8 cellular contexts compared by ENCODE assay signal in genomic region chr5:7261049-7261448, GRCh38.
DNase-seq lines count a peak whose midpoint lies in the region; ATAC-seq and TF ChIP-seq lines count a peak whose summit lies in the region.

No MANE protein-coding gene starts in this region.

- peak; percentile 40 to 65 (median 53) for TF ChIP-seq CTCF in esophagus muscularis mucosa (IDR thresholded peaks at IDR 0.05)
- peak; percentile 63 for TF ChIP-seq CTCF in psoas muscle (IDR thresholded peaks at IDR 0.05)

- H3K27ac ChIP-seq in CD4-positive, alpha-beta memory T cell (ENCODE audit: low read depth, low read length), result no peak overlapping the region
- H3K27ac ChIP-seq in esophagus muscularis mucosa (replicated peaks in 1 of 4) (no peak overlapping the region), psoas muscle (no peak overlapping the region)

- ATAC-seq in psoas muscle, result peak in 2 of 4 donors; percentile 66 to 67
- no peak for ATAC-seq in HG03342 (IDR thresholded peaks at IDR 0.05; ENCODE audit: unreplicated experiment)
- ATAC-seq in GM18867 (IDR thresholded peaks at IDR 0.05; ENCODE audit: unreplicated experiment), result no peak

- H3K27me3 ChIP-seq in CD4-positive, alpha-beta memory T cell (ENCODE audit: insufficient read depth, low read length), result no peaks in the 10 kb centered on the region
- no peaks in the 10 kb centered on the region for H3K27me3 ChIP-seq in esophagus muscularis mucosa
- no peaks in the 10 kb centered on the region for H3K27me3 ChIP-seq in psoas muscle (ENCODE audit: insufficient read depth in 3 of 3, low read length in 2 of 3)

- TF ChIP-seq EP300 in esophagus muscularis mucosa (IDR thresholded peaks at IDR 0.05), result no peak

- no peaks in the 10 kb centered on the region for H3K4me1 Mint-ChIP-seq in CD4-positive, alpha-beta memory T cell

- intact Hi-C loops in CD4-positive, alpha-beta memory T cell (cut with micrococcal nuclease), result no loop called here
- intact Hi-C loops in esophagus muscularis mucosa (cut with DNase I) (no loop called here), psoas muscle (cut with DNase I) (loop anchor here in 1 of 2 donors (2.0 to 5.0 kb wide), 2 partner anchors 132 to 556 kb away; no protein-coding TSS in a partner anchor)

- POLR2A ChIA-PET in CD4-positive, alpha-beta memory T cell (lab: Charles Lee; ENCODE audit: partially characterized antibody), result no interaction called here
- POLR2A ChIA-PET in HEK293T (lab: Yijun Ruan, JAX), result no interaction called here

- H3K27me3 Mint-ChIP-seq in CD4-positive, alpha-beta memory T cell, result peaks cover 0 to 2% of the 10 kb centered on the region in 2 donors

- no peaks in the 10 kb centered on the region for H3K4me1 ChIP-seq in CD4-positive, alpha-beta memory T cell (ENCODE audit: insufficient read depth, low read length)
- H3K4me1 ChIP-seq in esophagus muscularis mucosa (no peaks in the 10 kb centered on the region), psoas muscle (no peaks in the 10 kb centered on the region)

- H3K36me3 Mint-ChIP-seq in CD4-positive, alpha-beta memory T cell, result no peaks in the 10 kb centered on the region

- 35% methylated on average over 6 of the region's 6 CpGs for WGBS in esophagus muscularis mucosa
- WGBS in psoas muscle, 3 donors, result 25 to 27% (median 27%) methylated on average over 6 of the region's 6 CpGs

- peak in 3 of 5 donors; percentile 1 to 9 (median 8) for DNase-seq in CD4-positive, alpha-beta memory T cell
- peak; percentile 19 for DNase-seq in HEK293T (ENCODE audit: extremely low spot score)
- DNase-seq in NOMO-1 (lab: John Stamatoyannopoulos, UW; ENCODE audit: unreplicated experiment in 2 of 2), result peak; percentile 92 to 93
- peak; percentile 89 for DNase-seq in esophagus muscularis mucosa (ENCODE audit: extremely low spot score)
- DNase-seq in psoas muscle, result no peak
- DNase-seq in activated CD8-positive, alpha-beta memory T cell treated with anti-CD3 and anti-CD28 coated beads, Interleukin-2, amount 50 U/mL, for 4 hours, result no peak

- peaks cover 0 to 1% (median 0%) of the 10 kb centered on the region in 8 donors for H3K9me3 Mint-ChIP-seq in CD4-positive, alpha-beta memory T cell

- CTCF ChIA-PET in CD4-positive, alpha-beta memory T cell (lab: Charles Lee; ENCODE audit: partially characterized antibody), result interaction anchor here (0.8 to 3.0 kb wide), 2 partner anchors 595 to 597 kb away, joined by 3 to 11 read pairs; no protein-coding TSS in a partner anchor
- CTCF ChIA-PET in HEK293T (lab: Yijun Ruan, JAX), result no interaction called here

- H3K4me3 Mint-ChIP-seq in CD4-positive, alpha-beta memory T cell, result no peak overlapping the region

- no peaks in the 10 kb centered on the region for H3K36me3 ChIP-seq in CD4-positive, alpha-beta memory T cell (ENCODE audit: insufficient read depth, low read length)
- H3K36me3 ChIP-seq in esophagus muscularis mucosa (no peaks in the 10 kb centered on the region), psoas muscle (ENCODE audit: insufficient read depth in 1 of 2, low read depth in 1 of 2) (no peaks in the 10 kb centered on the region)

- no peak for TF ChIP-seq POLR2A in esophagus muscularis mucosa (IDR thresholded peaks at IDR 0.05; ENCODE audit: low read depth)

- H3K9me3 ChIP-seq in CD4-positive, alpha-beta memory T cell (ENCODE audit: control insufficient read depth in 1 of 2, low read length in 2 of 2), result no peaks in the 10 kb centered on the region
- peaks cover 0 to 13% (median 5%) of the 10 kb centered on the region in 4 donors for H3K9me3 ChIP-seq in esophagus muscularis mucosa
- H3K9me3 ChIP-seq in psoas muscle, result peaks cover 3% of the 10 kb centered on the region

- H3K4me3 ChIP-seq in CD4-positive, alpha-beta memory T cell (ENCODE audit: low read length in 2 of 2), result no peak overlapping the region
- H3K4me3 ChIP-seq in esophagus muscularis mucosa (no peak overlapping the region), psoas muscle (no peak overlapping the region)

- H3K27ac Mint-ChIP-seq in CD4-positive, alpha-beta memory T cell, result no peak overlapping the region

TF ChIP-seq in HEK293T, 16 proteins besides CTCF, POLR2A, EP300 and RAD21:
- TF ChIP-seq FOXA1 (IDR thresholded peaks at IDR 0.05), result no peak
- no peak for TF ChIP-seq NFRKB (IDR thresholded peaks at IDR 0.05)
- TF ChIP-seq HDGF (IDR thresholded peaks at IDR 0.05; ENCODE audit: borderline replicate concordance), result no peak
- no peak for TF ChIP-seq FOXM1 (IDR thresholded peaks at IDR 0.05; ENCODE audit: borderline replicate concordance)
- TF ChIP-seq ARNT (IDR thresholded peaks at IDR 0.05), result no peak
- no peak for TF ChIP-seq PKNOX1 (IDR thresholded peaks at IDR 0.05)
- no peak for TF ChIP-seq FOXK2 (IDR thresholded peaks at IDR 0.05)
- no peak for TF ChIP-seq BHLHE40 (IDR thresholded peaks at IDR 0.05; ENCODE audit: borderline replicate concordance)
- TF ChIP-seq L3MBTL2 (conservative IDR thresholded peaks at IDR 0.05), result no peak
- TF ChIP-seq ELF4 (IDR thresholded peaks at IDR 0.05), result no peak
- TF ChIP-seq SUZ12 (IDR thresholded peaks at IDR 0.05), result no peak
- no peak for TF ChIP-seq SP1 (IDR thresholded peaks at IDR 0.05)
- TF ChIP-seq ZNF384 (IDR thresholded peaks at IDR 0.05), result no peak
- TF ChIP-seq CTBP1 (IDR thresholded peaks at IDR 0.05; ENCODE audit: borderline replicate concordance), result no peak
- no peak for TF ChIP-seq TARDBP (IDR thresholded peaks at IDR 0.05)
- TF ChIP-seq LEF1 (IDR thresholded peaks at IDR 0.05; ENCODE audit: borderline replicate concordance), result no peak

Comparison
In these comparisons a context has a peak if more than half of its experiments do, and no peak if none do; other contexts are left out.
1. DNase-seq: peak in CD4-positive, alpha-beta memory T cell (3 of 5), HEK293T (single experiment), NOMO-1 (2 of 2) and esophagus muscularis mucosa (single experiment); none in psoas muscle (0 of 2) and activated CD8-positive, alpha-beta memory T cell treated with anti-CD3 and anti-CD28 coated beads, Interleukin-2, amount 50 U/mL, for 4 hours (single experiment).